18 cellular contexts compared by ENCODE assay signal in genomic region chr2:174282449-174282848, GRCh38. TPM values are rescaled to one million over a fixed set of nuclear protein-coding genes. Genes with fewer than 3 reads are reported as not detected.
A peak's percentile ranks its signal among the peaks of the same experiment; 100 is the strongest.
DNase-seq lines count a peak whose midpoint lies in the region; ATAC-seq and TF ChIP-seq lines count a peak whose summit lies in the region.
"Had no signal": no experiment of that assay in that cellular context is flagged by ENCODE, and none has a peak within 500 bp of the region (broad histone marks: within the 10 kb centered on the region; RNA-seq: fewer than 3 reads in every experiment).

No MANE protein-coding gene starts in this region.

- in situ Hi-C loops in KBM-7 (cut with MboI; ENCODE audit: low pct_unique_long_range_greater_than_20kb, low sequenced_read_pairs): no loop called here

- no peak overlapping the region for H3K4me3 Mint-ChIP-seq in progenitor cell of endocrine pancreas (ENCODE audit: low read depth)
- H3K4me3 Mint-ChIP-seq: CD8-positive, alpha-beta memory T cell; T-helper 1 cell treated with Interleukin-12 subunit alpha and Interleukin-12 subunit beta and Interleukin-4 antibody, amounts not matched to agents 30 μg/mL and 1 μg/mL, for 36 hours had no signal

- no peaks in the 10 kb centered on the region for H3K9me3 Mint-ChIP-seq in progenitor cell of endocrine pancreas (ENCODE audit: low read depth)

- peak; percentile 11 for DNase-seq in KBM-7
- DNase-seq in NOMO-1 (lab: John Stamatoyannopoulos, UW; ENCODE audit: unreplicated experiment in 2 of 2): peak; percentile 54 to 64
- DNase-seq in SKM-1 treated with dmso at 0.1 percent for 144 hours (lab: John Stamatoyannopoulos, UW; ENCODE audit: unreplicated experiment): peak; percentile 9
- DNase-seq in pons (ENCODE audit: low spot score): peak; percentile 12
- DNase-seq in NCI-H128 (lab: John Stamatoyannopoulos, UW; ENCODE audit: unreplicated experiment): no peak
- DNase-seq in progenitor cell of endocrine pancreas (ENCODE audit: low spot score, unreplicated experiment): no peak
- DNase-seq: CD8-positive, alpha-beta memory T cell; NCI-H1105; NCI-H187; NCI-H2107; NCI-H345; NCI-H524 treated with DMSO at 0.1 percent for 48 hours; OCI-M1; Right ventricle myocardium superior had no signal

- no peak overlapping the region for H3K27ac Mint-ChIP-seq in progenitor cell of endocrine pancreas
- H3K27ac Mint-ChIP-seq: CD8-positive, alpha-beta memory T cell; T-helper 1 cell treated with Interleukin-12 subunit alpha and Interleukin-12 subunit beta and Interleukin-4 antibody, amounts not matched to agents 30 μg/mL and 1 μg/mL, for 36 hours had no signal

- no peaks in the 10 kb centered on the region for H3K36me3 Mint-ChIP-seq in progenitor cell of endocrine pancreas (ENCODE audit: insufficient read depth)
- H3K36me3 Mint-ChIP-seq: CD8-positive, alpha-beta memory T cell had no signal

- no peaks in the 10 kb centered on the region for H3K27me3 Mint-ChIP-seq in progenitor cell of endocrine pancreas

- TF ChIP-seq CTCF in progenitor cell of endocrine pancreas (IDR thresholded peaks at IDR 0.05; ENCODE audit: unreplicated experiment): no peak

- no peaks in the 10 kb centered on the region for H3K4me1 Mint-ChIP-seq in progenitor cell of endocrine pancreas (ENCODE audit: low read depth)
- H3K4me1 Mint-ChIP-seq: CD8-positive, alpha-beta memory T cell had no signal

- no peak for ATAC-seq in HG02981 (IDR thresholded peaks at IDR 0.05; ENCODE audit: unreplicated experiment)
- ATAC-seq: SK-N-SH treated with all-trans-retinoic acid at 6 μM for 48 hours had no signal

RNA-seq across cellular contexts. Expression of gene OLA1, which starts 34.1 kb away (rescaled TPM):
- total RNA-seq in progenitor cell of endocrine pancreas: 118 and 126 TPM in 2 replicates

RNA-seq across cellular contexts. Expression of gene SP9, which starts 52.3 kb away (rescaled TPM):
- 0.11 TPM in 1 of 2 replicates, not detected in the other for total RNA-seq in progenitor cell of endocrine pancreas
- total RNA-seq: CD8-positive, alpha-beta memory T cell; MCF 10A; Right ventricle myocardium superior had no signal

Comparison
In these comparisons a context has a peak if more than half of its experiments do, and no peak if none do; other contexts are left out.
1. DNase-seq: peak in KBM-7 (single experiment), NOMO-1 (2 of 2), SKM-1 treated with dmso at 0.1 percent for 144 hours (single experiment) and pons (single experiment); none in NCI-H128 (single experiment) and progenitor cell of endocrine pancreas (single experiment).